In genomic region chr18:64273724-64274123, GRCh38 we compare ENCODE assay signal across 23 cellular contexts.
"Had no signal": no experiment of that assay in that cellular context is flagged by ENCODE, and none has a peak within 500 bp of the region (broad histone marks: within the 10 kb centered on the region; RNA-seq: fewer than 3 reads in every experiment).

No MANE protein-coding gene starts in this region.

- DNase-seq: activated CD4-positive, alpha-beta memory T cell treated with anti-CD3 and anti-CD28 coated beads, Interleukin-2, amount 10 ng/mL, durations not matched to agents 7 days and 5 days; activated CD4-positive, alpha-beta T cell treated with anti-CD3 and anti-CD28 coated beads, Interleukin-2, amount 10 ng/mL, durations not matched to agents 24 days and 14 days; activated gamma-delta T cell; activated naive CD4-positive, alpha-beta T cell treated with anti-CD3 and anti-CD28 coated beads, Interleukin-2, amount 50 U/mL, for 16 hours; activated naive CD8-positive, alpha-beta T cell treated with anti-CD3 and anti-CD28 coated beads, Interleukin-2, amount 50 U/mL, for 24 hours; cerebellar nuclear complex; esophagus squamous epithelium; head of caudate nucleus; hypothalamus; left ventricle myocardium superior; mammary epithelial cell; midbrain; natural killer cell; right lobe of liver; stimulated activated CD4-positive, alpha-beta T cell treated with anti-CD3 and anti-CD28 coated beads, Interleukin-1b, Interleukin-23, amount 100 ng/mL, for 48 hours; stimulated activated naive CD8-positive, alpha-beta T cell treated with anti-CD3 and anti-CD28 coated beads, Interleukin-15, amount 100 ng/mL, for 72 hours; tibial artery had no signal

- H3K27ac Mint-ChIP-seq: activated CD4-positive, alpha-beta memory T cell treated with anti-CD3 and anti-CD28 coated beads, Interleukin-2, amount 10 ng/mL, durations not matched to agents 7 days and 5 days; activated CD4-positive, alpha-beta T cell treated with anti-CD3 and anti-CD28 coated beads, Interleukin-2, amount 10 ng/mL, durations not matched to agents 24 days and 14 days; activated naive CD8-positive, alpha-beta T cell treated with anti-CD3 and anti-CD28 coated beads, Interleukin-2, amount 50 U/mL, for 24 hours; activated T-helper 1 cell treated with anti-CD3 and anti-CD28 coated beads, Interleukin-12 subunit alpha, Interleukin-12 subunit beta, Interleukin-2, Interleukin-4 antibody, amounts not matched to agents 30 ng/mL and 10 ng/mL and 1 ng/mL, durations not matched to agents 14 hours and 24 hours and 36 hours; natural killer cell; stimulated activated naive CD8-positive, alpha-beta T cell treated with anti-CD3 and anti-CD28 coated beads, Interleukin-15, amount 100 ng/mL, for 72 hours; T-helper 1 cell treated with Interleukin-12 subunit alpha and Interleukin-12 subunit beta and Interleukin-4 antibody, amounts not matched to agents 30 μg/mL and 1 μg/mL, for 36 hours had no signal

- H3K27ac ChIP-seq: coronary artery, esophagus squamous epithelium, gastroesophageal sphincter, parathyroid adenoma, skin epidermis, tibial artery had no signal

- H3K4me3 Mint-ChIP-seq: activated CD4-positive, alpha-beta memory T cell treated with anti-CD3 and anti-CD28 coated beads, Interleukin-2, amount 10 ng/mL, durations not matched to agents 7 days and 5 days; activated CD4-positive, alpha-beta T cell treated with anti-CD3 and anti-CD28 coated beads, Interleukin-2, amount 10 ng/mL, durations not matched to agents 24 days and 14 days; activated naive CD8-positive, alpha-beta T cell treated with anti-CD3 and anti-CD28 coated beads, Interleukin-2, amount 50 U/mL, for 24 hours; activated T-helper 1 cell treated with anti-CD3 and anti-CD28 coated beads, Interleukin-12 subunit alpha, Interleukin-12 subunit beta, Interleukin-2, Interleukin-4 antibody, amounts not matched to agents 30 ng/mL and 10 ng/mL and 1 ng/mL, durations not matched to agents 14 hours and 24 hours and 36 hours; natural killer cell; stimulated activated naive CD8-positive, alpha-beta T cell treated with anti-CD3 and anti-CD28 coated beads, Interleukin-15, amount 100 ng/mL, for 72 hours; T-helper 1 cell treated with Interleukin-12 subunit alpha and Interleukin-12 subunit beta and Interleukin-4 antibody, amounts not matched to agents 30 μg/mL and 1 μg/mL, for 36 hours had no signal

- H3K27me3 ChIP-seq: esophagus squamous epithelium, gastroesophageal sphincter, right lobe of liver, tibial artery had no signal

- H3K9me3 Mint-ChIP-seq: activated CD4-positive, alpha-beta T cell treated with anti-CD3 and anti-CD28 coated beads, Interleukin-2, amount 10 ng/mL, durations not matched to agents 24 days and 14 days; activated T-helper 1 cell treated with anti-CD3 and anti-CD28 coated beads, Interleukin-12 subunit alpha, Interleukin-12 subunit beta, Interleukin-2, Interleukin-4 antibody, amounts not matched to agents 30 ng/mL and 10 ng/mL and 1 ng/mL, durations not matched to agents 14 hours and 24 hours and 36 hours; stimulated activated naive CD8-positive, alpha-beta T cell treated with anti-CD3 and anti-CD28 coated beads, Interleukin-15, amount 100 ng/mL, for 72 hours; T-helper 1 cell treated with Interleukin-12 subunit alpha and Interleukin-12 subunit beta and Interleukin-4 antibody, amounts not matched to agents 30 μg/mL and 1 μg/mL, for 36 hours had no signal

- H3K27me3 Mint-ChIP-seq: activated CD4-positive, alpha-beta memory T cell treated with anti-CD3 and anti-CD28 coated beads, Interleukin-2, amount 10 ng/mL, durations not matched to agents 7 days and 5 days; activated CD4-positive, alpha-beta T cell treated with anti-CD3 and anti-CD28 coated beads, Interleukin-2, amount 10 ng/mL, durations not matched to agents 24 days and 14 days; activated naive CD8-positive, alpha-beta T cell treated with anti-CD3 and anti-CD28 coated beads, Interleukin-2, amount 50 U/mL, for 24 hours; stimulated activated naive CD8-positive, alpha-beta T cell treated with anti-CD3 and anti-CD28 coated beads, Interleukin-15, amount 100 ng/mL, for 72 hours had no signal

- H3K79me2 ChIP-seq: parathyroid adenoma had no signal

- ATAC-seq: activated naive CD8-positive, alpha-beta T cell treated with anti-CD3 and anti-CD28 coated beads, Interleukin-2, amount 50 U/mL, for 24 hours; gastroesophageal sphincter; left ventricle myocardium superior; natural killer cell; right lobe of liver; stimulated activated naive CD8-positive, alpha-beta T cell treated with anti-CD3 and anti-CD28 coated beads, Interleukin-15, amount 100 ng/mL, for 72 hours had no signal

- H3K9me3 ChIP-seq: esophagus squamous epithelium, gastroesophageal sphincter, right lobe of liver, tibial artery had no signal

- H2AFZ ChIP-seq: parathyroid adenoma had no signal

- H3K36me3 ChIP-seq: esophagus squamous epithelium, gastroesophageal sphincter, right lobe of liver, tibial artery had no signal

- H3K4me1 ChIP-seq: esophagus squamous epithelium, gastroesophageal sphincter, parathyroid adenoma, tibial artery had no signal

- H3K4me1 Mint-ChIP-seq: activated CD4-positive, alpha-beta memory T cell treated with anti-CD3 and anti-CD28 coated beads, Interleukin-2, amount 10 ng/mL, durations not matched to agents 7 days and 5 days; activated CD4-positive, alpha-beta T cell treated with anti-CD3 and anti-CD28 coated beads, Interleukin-2, amount 10 ng/mL, durations not matched to agents 24 days and 14 days; activated naive CD8-positive, alpha-beta T cell treated with anti-CD3 and anti-CD28 coated beads, Interleukin-2, amount 50 U/mL, for 24 hours; natural killer cell; stimulated activated naive CD8-positive, alpha-beta T cell treated with anti-CD3 and anti-CD28 coated beads, Interleukin-15, amount 100 ng/mL, for 72 hours had no signal

- H3K9ac ChIP-seq: parathyroid adenoma had no signal

- H3K4me3 ChIP-seq: coronary artery, esophagus squamous epithelium, gastroesophageal sphincter, right lobe of liver, skin epidermis, tibial artery had no signal
